In the genomic region with DNA sequence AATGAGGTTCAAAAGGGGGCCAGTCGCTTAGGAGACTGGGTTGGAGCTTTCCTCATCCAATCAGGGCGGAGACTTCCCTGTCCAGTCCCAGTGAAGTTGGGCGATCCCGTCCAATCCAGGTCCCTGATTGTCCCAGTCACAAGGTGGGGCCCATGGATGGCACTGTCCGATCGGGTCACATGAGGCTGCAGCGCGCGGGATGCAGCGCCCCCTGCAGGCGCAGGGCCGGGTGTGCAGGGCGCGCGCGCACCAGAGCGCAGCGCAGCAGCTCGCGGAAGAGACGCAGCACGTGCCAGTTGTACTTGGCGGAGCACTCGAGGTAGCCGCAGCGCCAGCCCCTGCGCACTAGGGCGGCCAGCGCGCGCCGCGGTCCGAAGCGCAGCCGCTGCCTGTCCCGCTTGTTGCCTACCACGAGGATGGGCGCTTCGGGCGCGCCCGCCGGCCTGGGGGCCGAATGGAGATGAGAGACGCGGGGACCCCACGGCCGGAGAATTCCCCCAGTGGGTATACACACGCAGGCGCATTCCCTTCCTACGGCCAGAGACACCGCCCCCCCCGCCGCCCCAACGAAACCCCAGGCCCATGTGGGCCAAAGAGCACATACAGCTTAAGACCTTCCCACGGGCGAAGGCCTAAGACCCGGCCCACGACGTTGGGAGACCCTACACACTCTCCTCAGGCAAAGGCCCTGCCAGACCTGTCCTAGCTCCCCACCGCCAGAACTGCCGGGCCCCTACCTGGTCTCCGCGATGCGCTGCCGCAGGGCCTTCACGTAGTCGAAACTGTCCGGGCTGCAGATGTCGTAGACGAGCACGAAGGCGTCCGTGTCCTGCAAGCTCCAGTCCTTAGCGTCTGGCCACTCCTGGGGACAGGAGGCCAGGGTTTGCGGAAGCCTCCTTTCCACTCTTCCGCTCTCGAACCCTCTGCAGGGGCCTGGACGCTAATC, we compare ENCODE assay signal across 8 cellular contexts. TPM values are rescaled to one million over a fixed set of nuclear protein-coding genes. Genes with fewer than 3 reads are reported as not detected.
DNase-seq lines count a peak whose midpoint lies in the region; ATAC-seq, FAIRE-seq and TF ChIP-seq lines count a peak whose summit lies in the region.

No MANE protein-coding gene starts in this region.

- no TSS peak for BruUV-seq in HepG2 (replicated peaks; lab: Mats Ljungman, UMichigan)

- H3K36me3 Mint-ChIP-seq in central memory CD8-positive, alpha-beta T cell (ENCODE audit: insufficient read depth) = peaks cover 9% of the 10 kb centered on the region

- peaks cover 46% of the 10 kb centered on the region for H3K4me1 ChIP-seq in HepG2 (ENCODE audit: insufficient read depth, low read length)

- H3K4me1 Mint-ChIP-seq in central memory CD8-positive, alpha-beta T cell = peaks cover 17% of the 10 kb centered on the region

- no peak overlapping the region for H3K27ac Mint-ChIP-seq in central memory CD8-positive, alpha-beta T cell (ENCODE audit: low read depth)

- no peak for TF ChIP-seq POLR2A in HepG2 (IDR thresholded peaks at IDR 0.05; ENCODE audit: insufficient read depth in 1 of 2, low read depth in 2 of 2, low read length in 2 of 2)

- H3K4me3 ChIP-seq in AG04449 (ENCODE audit: low read depth, low read length) (no peak overlapping the region), HepG2 (replicated peaks in 1 of 3; ENCODE audit: insufficient read depth in 1 of 3, low read depth in 2 of 3, low read length in 3 of 3) (peak overlapping the region in 2 of 3 experiments; percentile 41 to 70; a peak in 3 of 6 replicates)

- TF ChIP-seq RAD21 in HepG2 (CRISPR knock-in tag; IDR thresholded peaks at IDR 0.05) = no peak; the same call in 1 of the 2 replicates

- peak overlapping the region; percentile 14 for H3K4me3 Mint-ChIP-seq in central memory CD8-positive, alpha-beta T cell

- no peak overlapping the region for H3K9ac ChIP-seq in HepG2 (ENCODE audit: insufficient read depth, low read depth, low read length)

- WGBS in HepG2 (ENCODE audit: low lambda C conversion rate) = 31% methylated on average over 28 of the region's 80 CpGs

- TF ChIP-seq CTCF in AG04449 (IDR thresholded peaks at IDR 0.05; ENCODE audit: insufficient read depth, low read length, missing control alignments) (peak; percentile 61), HepG2 (CRISPR knock-in tag; IDR thresholded peaks at IDR 0.05) (peak; percentile 46)

- CTCF ChIA-PET in AG04449 (lab: Yijun Ruan, JAX) = interaction anchor here (0.7 to 3.4 kb wide), 10 partner anchors 8 to 72 kb away, joined by 3 to 13 read pairs (median 4); partner anchors contain the start of gene EWSR1
- CTCF ChIA-PET in HepG2 (lab: Yijun Ruan, JAX; ENCODE audit: low intra/inter-chr PET ratio, low total read pairs) = no interaction called here

- H3K27me3 ChIP-seq in HepG2 (ENCODE audit: control insufficient read depth in 1 of 2, insufficient read depth in 2 of 2, low read length in 2 of 2) = peaks cover 7 to 41% of the 10 kb centered on the region in 2 experiments

- no peaks in the 10 kb centered on the region; the same call in 1 of the 2 replicates for H4K20me1 ChIP-seq in HepG2 (ENCODE audit: insufficient read depth, low read length)

- no peak overlapping the region for H2AFZ ChIP-seq in HepG2 (ENCODE audit: low read length)

- no peak for TF ChIP-seq EP300 in HepG2 (IDR thresholded peaks at IDR 0.05; ENCODE audit: low read depth in 2 of 2, low read length in 2 of 2)
- TF ChIP-seq EP300 in HepG2 (CRISPR knock-in tag; IDR thresholded peaks at IDR 0.05; ENCODE audit: borderline replicate concordance) = no peak

- peak overlapping the region; percentile 73 for H3K4me2 ChIP-seq in HepG2 (ENCODE audit: low read depth, low read length)

- in situ Hi-C loops in HepG2 (cut with HindIII; ENCODE audit: extremely low pct_ligation_motif_present, low pct_unique_long_range_greater_than_20kb) = no loop called here

- POLR2A ChIA-PET in AG04449 (lab: Yijun Ruan, JAX) (interaction anchor here (0.7 to 0.9 kb wide), 2 partner anchors 12 to 48 kb away, joined by 3 read pairs; no protein-coding TSS in a partner anchor), HepG2 (lab: Yijun Ruan, JAX) (no interaction called here)

- no peak overlapping the region for H3K27ac ChIP-seq in HepG2 (ENCODE audit: extremely low read length, insufficient read depth, low read length)

- H3K79me2 ChIP-seq in HepG2 (ENCODE audit: insufficient read depth, low read length) = no peaks in the 10 kb centered on the region

- intact Hi-C loops in HepG2 (cut with micrococcal nuclease; ENCODE audit: unreplicated experiment) = no loop called here

- no peak for DNase-seq in AG04449 (ENCODE audit: low read depth, low spot score)
- DNase-seq in HUDEP-2 (lab: John Stamatoyannopoulos, UW; ENCODE audit: unreplicated experiment in 76 of 76) = peak in 69 of 76 experiments; percentile 13 to 81 (median 61)
- no peak for DNase-seq in central memory CD8-positive, alpha-beta T cell (ENCODE audit: low spot score in 2 of 2)
- DNase-seq in HepG2 (ENCODE audit: low spot score) = no peak
- no peak for DNase-seq in ureter (ENCODE audit: low spot score)
- DNase-seq in OCI-M1 (lab: John Stamatoyannopoulos, UW) = no peak
- DNase-seq in NCI-H1048 (lab: John Stamatoyannopoulos, UW) = no peak

- ATAC-seq in central memory CD8-positive, alpha-beta T cell (replicated peaks; ENCODE audit: extremely low read depth, poor library complexity, severe bottlenecking) = no peak
- ATAC-seq in HepG2 (peak; percentile 8; the same call in 2 of the 3 replicates), GM19455 (IDR thresholded peaks at IDR 0.05; ENCODE audit: unreplicated experiment) (no peak)

- no peaks in the 10 kb centered on the region for H3K36me3 ChIP-seq in HepG2 (replicated peaks in 1 of 2; ENCODE audit: control insufficient read depth in 1 of 2, insufficient read depth in 2 of 2, low read length in 2 of 2)

- peaks cover 48% of the 10 kb centered on the region for H3K27me3 Mint-ChIP-seq in central memory CD8-positive, alpha-beta T cell

- H3K9me3 Mint-ChIP-seq in central memory CD8-positive, alpha-beta T cell = no peaks in the 10 kb centered on the region

- no peak for FAIRE-seq in HepG2 (lab: Jason Lieb, UNC)

- no peaks in the 10 kb centered on the region for H3K9me3 ChIP-seq in HepG2 (ENCODE audit: low read length)

RNA-seq across cellular contexts. Expression of gene RASL10A, which starts 2.1 kb away (rescaled TPM):
- total RNA-seq in HepG2 (2016; rRNA removed; fragmentation: Illumina TruSeq; extraction: Trizol) (0.22 TPM in 1 of 2 replicates, not detected in the other), ureter (5.3 TPM)
- not detected in 2 replicates for total RNA-seq in HepG2 (2016; cell fraction: cytosol; rRNA removed; fragmentation: Illumina TruSeq; extraction: Trizol; ENCODE audit: low read depth)
- total RNA-seq in HepG2 (2016; cell fraction: insoluble cytoplasmic fraction; rRNA removed; fragmentation: Illumina TruSeq; extraction: Trizol) = not detected in 2 replicates
- not detected in 2 replicates for total RNA-seq in HepG2 (2016; cell fraction: membrane; rRNA removed; fragmentation: Illumina TruSeq; extraction: Trizol)
- total RNA-seq in HepG2 (2016; cell fraction: nucleus; rRNA removed; fragmentation: Illumina TruSeq; extraction: Trizol) = not detected in 2 replicates
- polyA plus RNA-seq in HepG2 (2011; rRNA removed) = 0.05 and 0.08 TPM in 2 replicates
- polyA plus RNA-seq in HepG2 (2011; cell fraction: cytosol; rRNA removed) = 0.08 and 0.17 TPM in 2 replicates
- 0.40 and 1.6 TPM in 2 replicates for polyA plus RNA-seq in HepG2 (2011; cell fraction: nucleus; rRNA removed)
- polyA plus RNA-seq in HepG2 (2012) = not detected in 2 replicates
- not detected in 2 replicates for polyA plus RNA-seq in HepG2 (2016; cell fraction: cytosol; fragmentation: Illumina TruSeq; extraction: Trizol; ENCODE audit: low read depth)
- polyA plus RNA-seq in HepG2 (2016; cell fraction: insoluble cytoplasmic fraction; fragmentation: Illumina TruSeq; extraction: Trizol; ENCODE audit: low read depth) = not detected in 2 replicates
- not detected in 2 replicates for polyA plus RNA-seq in HepG2 (2016; cell fraction: membrane; fragmentation: Illumina TruSeq; extraction: Trizol; ENCODE audit: low read depth)
- 1.5 TPM in 1 of 2 replicates, not detected in the other for polyA plus RNA-seq in HepG2 (2016; cell fraction: nucleus; fragmentation: Illumina TruSeq; extraction: Trizol; ENCODE audit: insufficient read depth, low read depth)
- 0.09 TPM in 1 of 2 replicates, not detected in the other for polyA minus RNA-seq in HepG2 (2011; rRNA and poly(A)+ RNA removed; ENCODE audit: low replicate concordance)
- not detected in 2 replicates for polyA minus RNA-seq in HepG2 (2011; cell fraction: cytosol; rRNA and poly(A)+ RNA removed)
- not detected in 2 replicates for polyA minus RNA-seq in HepG2 (2011; cell fraction: nucleus; rRNA and poly(A)+ RNA removed)

RNA-seq across cellular contexts. Expression of gene GAS2L1, which starts 6.9 kb away (rescaled TPM):
- total RNA-seq in HepG2 (2016; rRNA removed; fragmentation: Illumina TruSeq; extraction: Trizol) (2.6 and 3.3 TPM in 2 replicates), ureter (15.6 TPM)
- 3.1 TPM in 2 replicates for total RNA-seq in HepG2 (2016; cell fraction: cytosol; rRNA removed; fragmentation: Illumina TruSeq; extraction: Trizol; ENCODE audit: low read depth)
- 1.9 and 3.4 TPM in 2 replicates for total RNA-seq in HepG2 (2016; cell fraction: insoluble cytoplasmic fraction; rRNA removed; fragmentation: Illumina TruSeq; extraction: Trizol)
- 6.6 and 6.7 TPM in 2 replicates for total RNA-seq in HepG2 (2016; cell fraction: membrane; rRNA removed; fragmentation: Illumina TruSeq; extraction: Trizol)
- total RNA-seq in HepG2 (2016; cell fraction: nucleus; rRNA removed; fragmentation: Illumina TruSeq; extraction: Trizol) = 2.1 and 2.7 TPM in 2 replicates
- 1.8 and 2.2 TPM in 2 replicates for polyA plus RNA-seq in HepG2 (2011; rRNA removed)
- polyA plus RNA-seq in HepG2 (2011; cell fraction: cytosol; rRNA removed) = 1.8 and 3.2 TPM in 2 replicates
- 6.0 and 8.0 TPM in 2 replicates for polyA plus RNA-seq in HepG2 (2011; cell fraction: nucleus; rRNA removed)
- 0.98 and 1.3 TPM in 2 replicates for polyA plus RNA-seq in HepG2 (2012)
- polyA plus RNA-seq in HepG2 (2016; cell fraction: cytosol; fragmentation: Illumina TruSeq; extraction: Trizol; ENCODE audit: low read depth) = 4.1 and 4.7 TPM in 2 replicates
- 3.4 and 4.4 TPM in 2 replicates for polyA plus RNA-seq in HepG2 (2016; cell fraction: insoluble cytoplasmic fraction; fragmentation: Illumina TruSeq; extraction: Trizol; ENCODE audit: low read depth)
- 7.9 and 8.8 TPM in 2 replicates for polyA plus RNA-seq in HepG2 (2016; cell fraction: membrane; fragmentation: Illumina TruSeq; extraction: Trizol; ENCODE audit: low read depth)
- 5.9 and 7.0 TPM in 2 replicates for polyA plus RNA-seq in HepG2 (2016; cell fraction: nucleus; fragmentation: Illumina TruSeq; extraction: Trizol; ENCODE audit: insufficient read depth, low read depth)
- polyA minus RNA-seq in HepG2 (2011; rRNA and poly(A)+ RNA removed; ENCODE audit: low replicate concordance) = 2.7 and 10.4 TPM in 2 replicates
- 1.5 and 1.6 TPM in 2 replicates for polyA minus RNA-seq in HepG2 (2011; cell fraction: cytosol; rRNA and poly(A)+ RNA removed)
- 1.9 and 3.5 TPM in 2 replicates for polyA minus RNA-seq in HepG2 (2011; cell fraction: nucleus; rRNA and poly(A)+ RNA removed)

RNA-seq across cellular contexts. Expression of gene EWSR1, which starts 45.3 kb away (rescaled TPM):
- total RNA-seq in HepG2 (2016; rRNA removed; fragmentation: Illumina TruSeq; extraction: Trizol) (167 and 211 TPM in 2 replicates), ureter (284 TPM)
- 28.9 and 32.2 TPM in 2 replicates for total RNA-seq in HepG2 (2016; cell fraction: cytosol; rRNA removed; fragmentation: Illumina TruSeq; extraction: Trizol; ENCODE audit: low read depth)
- 146 and 211 TPM in 2 replicates for total RNA-seq in HepG2 (2016; cell fraction: insoluble cytoplasmic fraction; rRNA removed; fragmentation: Illumina TruSeq; extraction: Trizol)
- total RNA-seq in HepG2 (2016; cell fraction: membrane; rRNA removed; fragmentation: Illumina TruSeq; extraction: Trizol) = 47.2 and 49.1 TPM in 2 replicates
- total RNA-seq in HepG2 (2016; cell fraction: nucleus; rRNA removed; fragmentation: Illumina TruSeq; extraction: Trizol) = 216 and 251 TPM in 2 replicates
- 326 and 401 TPM in 2 replicates for polyA plus RNA-seq in HepG2 (2011; rRNA removed)
- polyA plus RNA-seq in HepG2 (2011; cell fraction: cytosol; rRNA removed) = 202 and 208 TPM in 2 replicates
- polyA plus RNA-seq in HepG2 (2011; cell fraction: nucleus; rRNA removed) = 687 and 755 TPM in 2 replicates
- polyA plus RNA-seq in HepG2 (2012) = 138 and 189 TPM in 2 replicates
- polyA plus RNA-seq in HepG2 (2016; cell fraction: cytosol; fragmentation: Illumina TruSeq; extraction: Trizol; ENCODE audit: low read depth) = 22.8 and 25.5 TPM in 2 replicates
- polyA plus RNA-seq in HepG2 (2016; cell fraction: insoluble cytoplasmic fraction; fragmentation: Illumina TruSeq; extraction: Trizol; ENCODE audit: low read depth) = 183 and 203 TPM in 2 replicates
- polyA plus RNA-seq in HepG2 (2016; cell fraction: membrane; fragmentation: Illumina TruSeq; extraction: Trizol; ENCODE audit: low read depth) = 29.2 and 38.3 TPM in 2 replicates
- 477 and 502 TPM in 2 replicates for polyA plus RNA-seq in HepG2 (2016; cell fraction: nucleus; fragmentation: Illumina TruSeq; extraction: Trizol; ENCODE audit: insufficient read depth, low read depth)
- 381 and 574 TPM in 2 replicates for polyA minus RNA-seq in HepG2 (2011; rRNA and poly(A)+ RNA removed; ENCODE audit: low replicate concordance)
- polyA minus RNA-seq in HepG2 (2011; cell fraction: cytosol; rRNA and poly(A)+ RNA removed) = 103 and 111 TPM in 2 replicates
- polyA minus RNA-seq in HepG2 (2011; cell fraction: nucleus; rRNA and poly(A)+ RNA removed) = 302 and 303 TPM in 2 replicates

RNA-seq across cellular contexts. Expression of gene RHBDD3, which starts 45.6 kb away (rescaled TPM):
- total RNA-seq in HepG2 (2016; rRNA removed; fragmentation: Illumina TruSeq; extraction: Trizol) (12.6 and 26.7 TPM in 2 replicates), ureter (24.4 TPM)
- 8.3 and 9.2 TPM in 2 replicates for total RNA-seq in HepG2 (2016; cell fraction: cytosol; rRNA removed; fragmentation: Illumina TruSeq; extraction: Trizol; ENCODE audit: low read depth)
- total RNA-seq in HepG2 (2016; cell fraction: insoluble cytoplasmic fraction; rRNA removed; fragmentation: Illumina TruSeq; extraction: Trizol) = 12.3 and 26.7 TPM in 2 replicates
- total RNA-seq in HepG2 (2016; cell fraction: membrane; rRNA removed; fragmentation: Illumina TruSeq; extraction: Trizol) = 16.9 and 21.6 TPM in 2 replicates
- 24.7 and 26.9 TPM in 2 replicates for total RNA-seq in HepG2 (2016; cell fraction: nucleus; rRNA removed; fragmentation: Illumina TruSeq; extraction: Trizol)
- 12.1 and 21.0 TPM in 2 replicates for polyA plus RNA-seq in HepG2 (2011; rRNA removed)
- polyA plus RNA-seq in HepG2 (2011; cell fraction: cytosol; rRNA removed) = 10.6 and 17.9 TPM in 2 replicates
- polyA plus RNA-seq in HepG2 (2011; cell fraction: nucleus; rRNA removed) = 38.6 and 38.8 TPM in 2 replicates
- 8.5 and 12.8 TPM in 2 replicates for polyA plus RNA-seq in HepG2 (2012)
- 6.5 and 10.4 TPM in 2 replicates for polyA plus RNA-seq in HepG2 (2016; cell fraction: cytosol; fragmentation: Illumina TruSeq; extraction: Trizol; ENCODE audit: low read depth)
- 10.8 and 11.3 TPM in 2 replicates for polyA plus RNA-seq in HepG2 (2016; cell fraction: insoluble cytoplasmic fraction; fragmentation: Illumina TruSeq; extraction: Trizol; ENCODE audit: low read depth)
- polyA plus RNA-seq in HepG2 (2016; cell fraction: membrane; fragmentation: Illumina TruSeq; extraction: Trizol; ENCODE audit: low read depth) = 11.9 and 12.6 TPM in 2 replicates
- polyA plus RNA-seq in HepG2 (2016; cell fraction: nucleus; fragmentation: Illumina TruSeq; extraction: Trizol; ENCODE audit: insufficient read depth, low read depth) = 59.8 and 60.3 TPM in 2 replicates
- polyA minus RNA-seq in HepG2 (2011; rRNA and poly(A)+ RNA removed; ENCODE audit: low replicate concordance) = 9.9 and 18.2 TPM in 2 replicates
- 5.7 and 7.1 TPM in 2 replicates for polyA minus RNA-seq in HepG2 (2011; cell fraction: cytosol; rRNA and poly(A)+ RNA removed)
- polyA minus RNA-seq in HepG2 (2011; cell fraction: nucleus; rRNA and poly(A)+ RNA removed) = 7.7 and 9.3 TPM in 2 replicates

Comparison
In these comparisons a context has a peak if more than half of its experiments do, and no peak if none do; other contexts are left out.
1. DNase-seq: peak in HUDEP-2 (69 of 76); none in AG04449 (single experiment), central memory CD8-positive, alpha-beta T cell (0 of 2), HepG2 (single experiment), ureter (single experiment), OCI-M1 (single experiment) and NCI-H1048 (single experiment).